In genomic region chr2:101278925-101279324, GRCh38 we compare ENCODE assay signal across 15 cellular contexts.
"Had no signal": no experiment of that assay in that cellular context is flagged by ENCODE, and none has a peak within 500 bp of the region (broad histone marks: within the 10 kb centered on the region; RNA-seq: fewer than 3 reads in every experiment).

No MANE protein-coding gene starts in this region.

- DNase-seq: activated naive CD4-positive, alpha-beta T cell; foreskin keratinocyte; islet precursor cell; left colon; lower lobe of right lung; stimulated activated CD4-positive, alpha-beta T cell treated with anti-CD3 and anti-CD28 coated beads, Interleukin-12 subunit alpha, Interleukin-12 subunit beta, amount 100 ng/mL, for 4 hours; stimulated activated CD4-positive, alpha-beta T cell treated with anti-CD3 and anti-CD28 coated beads, Interleukin-2, amount 100 ng/mL, for 24 hours; stomach; T-helper 17 cell; trophoblast cell had no signal

- H3K27me3 Mint-ChIP-seq: activated T-helper 17 cell treated with anti-CD3 and anti-CD28 coated beads, Interleukin-2, amount 50 U/mL, for 72 hours; progenitor cell of endocrine pancreas; T-helper 17 cell had no signal

- H3K4me1 ChIP-seq: ascending aorta, foreskin keratinocyte had no signal

- H3K27ac Mint-ChIP-seq: progenitor cell of endocrine pancreas had no signal

- H3K27ac ChIP-seq: ascending aorta, coronary artery, foreskin keratinocyte, hepatocyte, lower lobe of right lung, stomach had no signal

- H3K4me3 Mint-ChIP-seq: activated T-helper 17 cell treated with anti-CD3 and anti-CD28 coated beads, Interleukin-2, amount 50 U/mL, for 72 hours; T-helper 17 cell had no signal

- H3K4me3 ChIP-seq: ascending aorta, coronary artery, hepatocyte, lower lobe of right lung, stomach had no signal

- H3K27me3 ChIP-seq: ascending aorta, foreskin keratinocyte, hepatocyte, stomach had no signal

- H3K9me3 Mint-ChIP-seq: activated T-helper 17 cell treated with anti-CD3 and anti-CD28 coated beads, Interleukin-2, amount 50 U/mL, for 72 hours had no signal

- H3K9me3 ChIP-seq: ascending aorta, lower lobe of right lung, stomach had no signal

- ATAC-seq: activated T-helper 17 cell treated with anti-CD3 and anti-CD28 coated beads, Interleukin-2, amount 50 U/mL, for 72 hours; foreskin keratinocyte; left colon; lower lobe of right lung; T-helper 17 cell had no signal
